Comparison of ENCODE assay signal across 8 cellular contexts in the genomic region with DNA sequence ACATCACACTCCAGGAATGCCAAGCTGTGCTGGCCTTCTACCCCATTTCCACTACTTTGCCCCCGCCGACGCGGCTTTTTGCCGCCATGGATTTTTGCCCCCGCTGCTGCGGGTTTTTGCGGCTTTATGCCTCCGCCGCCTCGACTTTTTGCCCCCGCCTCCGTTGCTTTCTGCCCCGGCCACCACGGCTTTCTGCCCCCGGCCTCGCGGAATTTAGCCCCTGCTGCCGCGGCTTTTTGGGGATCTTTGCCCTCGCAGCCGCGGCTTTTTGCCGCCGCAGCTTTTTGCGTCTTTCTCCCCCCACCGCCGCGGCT.
DNase-seq lines count a peak whose midpoint lies in the region; ATAC-seq and TF ChIP-seq lines count a peak whose summit lies in the region.
"Not testable (repeated sequence)": the region's sequence is repeated elsewhere in the genome, so short reads cannot be mapped to it uniquely, and the experiment has no call there.

No MANE protein-coding gene starts in this region.

- peaks cover 12% of the 10 kb centered on the region for H3K27me3 ChIP-seq in MM.1S (replicated peaks; ENCODE audit: insufficient read depth, low read length)
- not testable (repeated sequence) for H3K27me3 ChIP-seq in lung (ENCODE audit: control insufficient read depth, insufficient read depth); testis
- H3K27me3 ChIP-seq in psoas muscle (ENCODE audit: insufficient read depth in 3 of 3, low read length in 2 of 3): peaks cover 0 to 40% (median 15%) of the 10 kb centered on the region in 3 donors

- H3K9ac ChIP-seq in MM.1S (ENCODE audit: low read length): not testable (repeated sequence)

- not testable (repeated sequence) for H3K4me1 ChIP-seq in MM.1S (ENCODE audit: low read length); lung (ENCODE audit: control insufficient read depth in 2 of 2, insufficient read depth in 2 of 2, low read length in 2 of 2); psoas muscle
- peaks cover 13% of the 10 kb centered on the region for H3K4me1 ChIP-seq in testis

- WGBS in lung, 2 donors: 6 to 14% methylated on average over 29 of the region's 29 CpGs
- 7 to 13% (median 7%) methylated on average over 29 of the region's 29 CpGs for WGBS in psoas muscle, 3 donors
- WGBS in testis, 2 donors: 9 to 11% methylated on average over 29 of the region's 29 CpGs

- not testable (repeated sequence) for H3K27ac ChIP-seq in MM.1S (ENCODE audit: low read length); lung (ENCODE audit: low read depth in 1 of 2, low read length in 1 of 2); psoas muscle; testis

- not testable (repeated sequence) for H3K27ac Mint-ChIP-seq in activated T-cell treated with anti-CD3 and anti-CD28 coated beads, Interleukin-2, amount 50 U/mL, for 72 hours

- H3K36me3 ChIP-seq in MM.1S (replicated peaks; ENCODE audit: insufficient read depth, low read length); lung (ENCODE audit: control insufficient read depth in 2 of 2, insufficient read depth in 2 of 2, low read length in 2 of 2); psoas muscle (ENCODE audit: insufficient read depth in 1 of 2, low read depth in 1 of 2); testis (ENCODE audit: low read depth, missing control alignments): not testable (repeated sequence)

- H3K4me3 ChIP-seq in AG10803 (ENCODE audit: low read length) (peak overlapping the region; percentile 39), MM.1S (ENCODE audit: low read length) (peak overlapping the region; percentile 63), choroid plexus epithelial cell (ENCODE audit: low read depth, low read length) (peak overlapping the region; percentile 7), psoas muscle (peak overlapping the region; percentile 61), testis (peak overlapping the region; percentile 37 to 42)
- H3K4me3 ChIP-seq in lung: not testable (repeated sequence)

- peak overlapping the region; percentile 14 to 34 for H3K4me3 Mint-ChIP-seq in activated T-cell treated with anti-CD3 and anti-CD28 coated beads, Interleukin-2, amount 50 U/mL, for 72 hours

- H3K79me2 ChIP-seq in MM.1S (ENCODE audit: low read length): not testable (repeated sequence)

- not testable (repeated sequence) for H4K20me1 ChIP-seq in MM.1S (ENCODE audit: insufficient read depth, low read length)

- H3K9me2 ChIP-seq in MM.1S (replicated peaks; ENCODE audit: insufficient read depth, low read length): not testable (repeated sequence)

- not testable (repeated sequence) for H2AFZ ChIP-seq in MM.1S (ENCODE audit: low read length)

- H3K4me1 Mint-ChIP-seq in activated T-cell treated with anti-CD3 and anti-CD28 coated beads, Interleukin-2, amount 50 U/mL, for 72 hours (ENCODE audit: low read depth): not testable (repeated sequence)

- not testable (repeated sequence) for ATAC-seq in activated T-cell treated with anti-CD3 and anti-CD28 coated beads, Interleukin-2, amount 50 U/mL, for 72 hours (replicated peaks in 1 of 2)
- ATAC-seq in lung (ENCODE audit: insufficient read depth, low FRiP score) (peak; percentile 34), psoas muscle (peak in 1 of 4 donors; percentile 37)

- DNase-seq in AG10803 (ENCODE audit: low read depth); MM.1S; activated T-cell treated with anti-CD3 and anti-CD28 coated beads, Interleukin-2, amount 50 U/mL, for 72 hours; choroid plexus epithelial cell (ENCODE audit: low read depth); lung (ENCODE audit: low spot score); testis: not testable (repeated sequence)
- DNase-seq in cardiac septum (ENCODE audit: low spot score) (peak; percentile 75), psoas muscle (peak in 1 of 2 donors; percentile 52)

- H3K27me3 Mint-ChIP-seq in activated T-cell treated with anti-CD3 and anti-CD28 coated beads, Interleukin-2, amount 50 U/mL, for 72 hours (ENCODE audit: low read depth): peaks cover 20% of the 10 kb centered on the region

- H3K9me3 ChIP-seq in MM.1S (replicated peaks; ENCODE audit: insufficient read depth, low read length); lung (ENCODE audit: control insufficient read depth in 2 of 2, insufficient read depth in 1 of 2, low read length in 1 of 2); psoas muscle; testis: not testable (repeated sequence)

- H3K4me2 ChIP-seq in MM.1S (ENCODE audit: low read depth, low read length): peak overlapping the region; percentile 71; the same call in 1 of the 2 replicates

- not testable (repeated sequence) for H3F3A ChIP-seq in MM.1S (ENCODE audit: insufficient read depth, low read length)

- TF ChIP-seq CTCF in AG10803 (conservative IDR thresholded peaks at IDR 0.05; ENCODE audit: low read length); MM.1S (IDR thresholded peaks at IDR 0.05; ENCODE audit: low read length); choroid plexus epithelial cell (conservative IDR thresholded peaks at IDR 0.05; ENCODE audit: low read depth, low read length); lung (IDR thresholded peaks at IDR 0.05; ENCODE audit: control extremely low read depth, extremely low read depth); psoas muscle (IDR thresholded peaks at IDR 0.05); testis (IDR thresholded peaks at IDR 0.05): not testable (repeated sequence)

- H3K9me3 Mint-ChIP-seq in activated T-cell treated with anti-CD3 and anti-CD28 coated beads, Interleukin-2, amount 50 U/mL, for 72 hours: not testable (repeated sequence)

- TF ChIP-seq POLR2A in testis (IDR thresholded peaks at IDR 0.05): not testable (repeated sequence)

- intact Hi-C loops in cardiac septum (cut with DNase I); psoas muscle (cut with DNase I); testis (cut with DNase I; ENCODE audit: low total_unique reads): not testable (repeated sequence)

- H3K36me3 Mint-ChIP-seq in activated T-cell treated with anti-CD3 and anti-CD28 coated beads, Interleukin-2, amount 50 U/mL, for 72 hours (ENCODE audit: insufficient read depth in 2 of 2): not testable (repeated sequence)
